Comparison of ENCODE assay signal across 25 cellular contexts in the genomic region with DNA sequence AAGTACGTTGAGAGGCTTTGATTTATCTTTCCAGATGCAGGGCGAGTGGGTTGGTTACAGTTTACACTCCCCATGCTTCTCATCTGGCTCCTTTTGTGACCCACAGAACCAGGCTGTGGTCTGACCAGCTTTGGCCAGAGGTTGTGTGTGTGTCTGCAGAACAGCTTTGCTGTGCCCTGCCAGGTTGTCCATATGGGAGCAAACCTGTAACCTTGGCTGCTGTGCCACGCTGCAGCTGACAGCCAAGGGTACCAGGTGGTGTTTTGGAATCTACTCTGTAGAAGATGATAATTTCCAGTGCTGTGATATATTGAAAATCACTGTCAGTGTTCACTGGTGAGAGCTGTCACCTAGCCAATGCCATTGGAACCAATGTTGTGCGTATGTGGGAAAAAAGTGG.
"Had no signal": no experiment of that assay in that cellular context is flagged by ENCODE, and none has a peak within 500 bp of the region (broad histone marks: within the 10 kb centered on the region; RNA-seq: fewer than 3 reads in every experiment).

No MANE protein-coding gene starts in this region.

- H3K9me3 ChIP-seq: lower lobe of right lung, mucosa of descending colon, neutrophil, right lobe of liver, thoracic aorta, tibial nerve, upper lobe of right lung had no signal

- H3K4me1 Mint-ChIP-seq: neural crest cell; stimulated activated naive B cell treated with anti-CD40 and anti-IgM and Interleukin-4, amounts not matched to agents 10 μg/mL and 1 μg/mL and 100 μg/mL, for 72 hours had no signal

- ATAC-seq: left ventricle myocardium superior; lower lobe of right lung; mucosa of descending colon; natural killer cell treated with Interleukin-12 subunit alpha and Interleukin-12 subunit beta and Interleukin-15 and Interleukin-18, amount 100 ng/mL, for 72 hours; right lobe of liver; stimulated activated naive B cell treated with anti-CD40 and anti-IgM and Interleukin-4, amounts not matched to agents 10 μg/mL and 1 μg/mL and 100 μg/mL, for 72 hours; upper lobe of right lung had no signal

- DNase-seq: effector CD4-positive, alpha-beta T cell; hypothalamus; immature natural killer cell; islet precursor cell; left ventricle myocardium superior; lower lobe of right lung; mucosa of descending colon; naive B cell; right lobe of liver; small intestine; stimulated activated CD4-positive, alpha-beta T cell treated with anti-CD3 and anti-CD28 coated beads, Interleukin-15, amount 100 ng/mL, for 24 hours; stimulated activated CD4-positive, alpha-beta T cell treated with anti-CD3 and anti-CD28 coated beads, Interleukin-2, amount 100 ng/mL, for 48 hours; stimulated activated naive B cell treated with anti-CD40 and anti-IgM and Interleukin-4, amounts not matched to agents 10 μg/mL and 1 μg/mL and 100 μg/mL, for 72 hours; upper lobe of right lung had no signal

- H3K4me3 Mint-ChIP-seq: immature natural killer cell; naive B cell; natural killer cell treated with Interleukin-12 subunit alpha and Interleukin-12 subunit beta and Interleukin-15 and Interleukin-18, amount 100 ng/mL, for 72 hours; neural crest cell; stimulated activated naive B cell treated with anti-CD40 and anti-IgM and Interleukin-4, amounts not matched to agents 10 μg/mL and 1 μg/mL and 100 μg/mL, for 72 hours; stimulated activated naive CD8-positive, alpha-beta T cell treated with anti-CD3 and anti-CD28 coated beads, Interleukin-15, Interleukin-2, amounts not matched to agents 100 ng/mL and 50 ng/mL, for 24 hours had no signal

- FAIRE-seq: colon, frontal cortex, small intestine had no signal

- H3K36me3 ChIP-seq: lower lobe of right lung, right lobe of liver, thoracic aorta, tibial nerve, upper lobe of right lung had no signal

- H3K27ac Mint-ChIP-seq: immature natural killer cell; natural killer cell treated with Interleukin-12 subunit alpha and Interleukin-12 subunit beta and Interleukin-15 and Interleukin-18, amount 100 ng/mL, for 72 hours; progenitor cell of endocrine pancreas; stimulated activated naive B cell treated with anti-CD40 and anti-IgM and Interleukin-4, amounts not matched to agents 10 μg/mL and 1 μg/mL and 100 μg/mL, for 72 hours; stimulated activated naive CD8-positive, alpha-beta T cell treated with anti-CD3 and anti-CD28 coated beads, Interleukin-15, Interleukin-2, amounts not matched to agents 100 ng/mL and 50 ng/mL, for 24 hours had no signal

- H3K4me3 ChIP-seq: dorsolateral prefrontal cortex, lower lobe of right lung, mucosa of descending colon, right lobe of liver, thoracic aorta, tibial nerve, upper lobe of right lung had no signal

- H3K36me3 Mint-ChIP-seq: naive B cell had no signal

- H3K27me3 Mint-ChIP-seq: naive B cell; natural killer cell treated with Interleukin-12 subunit alpha and Interleukin-12 subunit beta and Interleukin-15 and Interleukin-18, amount 100 ng/mL, for 72 hours; progenitor cell of endocrine pancreas; stimulated activated naive B cell treated with anti-CD40 and anti-IgM and Interleukin-4, amounts not matched to agents 10 μg/mL and 1 μg/mL and 100 μg/mL, for 72 hours; stimulated activated naive CD8-positive, alpha-beta T cell treated with anti-CD3 and anti-CD28 coated beads, Interleukin-15, Interleukin-2, amounts not matched to agents 100 ng/mL and 50 ng/mL, for 24 hours had no signal

- H3K4me1 ChIP-seq: lower lobe of right lung, parathyroid adenoma, right lobe of liver, tibial nerve, upper lobe of right lung had no signal

- H3K9me3 Mint-ChIP-seq: immature natural killer cell; natural killer cell treated with Interleukin-12 subunit alpha and Interleukin-12 subunit beta and Interleukin-15 and Interleukin-18, amount 100 ng/mL, for 72 hours; neural crest cell; stimulated activated naive CD8-positive, alpha-beta T cell treated with anti-CD3 and anti-CD28 coated beads, Interleukin-15, Interleukin-2, amounts not matched to agents 100 ng/mL and 50 ng/mL, for 24 hours had no signal

- H3K27me3 ChIP-seq: dorsolateral prefrontal cortex, neutrophil, right lobe of liver, tibial nerve, upper lobe of right lung had no signal

- H3K27ac ChIP-seq: dorsolateral prefrontal cortex, lower lobe of right lung, neutrophil, parathyroid adenoma, right lobe of liver, thoracic aorta, tibial nerve, upper lobe of right lung had no signal
